Comparison of ENCODE assay signal across 16 cellular contexts in genomic region chr7:66145404-66145843, GRCh38. TPM values are rescaled to one million over a fixed set of nuclear protein-coding genes. Genes with fewer than 3 reads are reported as not detected.
DNase-seq lines count a peak whose midpoint lies in the region; ATAC-seq and TF ChIP-seq lines count a peak whose summit lies in the region.
"Had no signal": no experiment of that assay in that cellular context is flagged by ENCODE, and none has a peak within 500 bp of the region (broad histone marks: within the 10 kb centered on the region; RNA-seq: fewer than 3 reads in every experiment).

No MANE protein-coding gene starts in this region.

- no peaks in the 10 kb centered on the region for H3K9me3 Mint-ChIP-seq in activated T-helper 17 cell treated with anti-CD3 and anti-CD28 coated beads, Interleukin-2, amount 50 U/mL, for 72 hours
- no peaks in the 10 kb centered on the region for H3K9me3 Mint-ChIP-seq in T-helper 2 cell treated with Interferon-gamma antibody and Interleukin-4, amounts not matched to agents 5 μg/mL and 100 μg/mL, for 36 hours
- H3K9me3 Mint-ChIP-seq: activated T-cell treated with anti-CD3 and anti-CD28 coated beads, Interleukin-2, amount 50 U/mL, for 72 hours had no signal

- H3K27ac ChIP-seq in cardiac muscle cell, result no peak overlapping the region
- H3K27ac ChIP-seq in psoas muscle, result no peak overlapping the region
- H3K27ac ChIP-seq in coronary artery, result peak overlapping the region in 1 of 2 donors; percentile 46
- H3K27ac ChIP-seq: HL-60 had no signal

- H3K9me3 ChIP-seq in BE2C, result no peaks in the 10 kb centered on the region
- H3K9me3 ChIP-seq in cardiac muscle cell (ENCODE audit: low read depth), result no peaks in the 10 kb centered on the region
- no peaks in the 10 kb centered on the region for H3K9me3 ChIP-seq in psoas muscle

- TF ChIP-seq CTCF in BE2C (IDR thresholded peaks at IDR 0.05; ENCODE audit: low read depth, low read length) (no peak), cardiac muscle cell (IDR thresholded peaks at IDR 0.05; ENCODE audit: low read depth, low read length) (no peak), psoas muscle (IDR thresholded peaks at IDR 0.05) (no peak), coronary artery (IDR thresholded peaks at IDR 0.05) (no peak)

- peaks cover 32% of the 10 kb centered on the region for H3K4me1 Mint-ChIP-seq in activated T-helper 17 cell treated with anti-CD3 and anti-CD28 coated beads, Interleukin-2, amount 50 U/mL, for 72 hours
- H3K4me1 Mint-ChIP-seq in T-helper 2 cell treated with Interferon-gamma antibody and Interleukin-4, amounts not matched to agents 5 μg/mL and 100 μg/mL, for 36 hours (ENCODE audit: low read depth), result peaks cover 13% of the 10 kb centered on the region

- DNase-seq in BE2C, result peak; percentile 76
- DNase-seq in cardiac muscle cell (ENCODE audit: low read depth in 1 of 2, low spot score in 1 of 2), result peak; percentile 29 to 96
- DNase-seq in psoas muscle, result peak; percentile 73 to 79
- no peak for DNase-seq in mesenteric fat pad (ENCODE audit: low spot score)
- no peak for DNase-seq in coronary artery (ENCODE audit: low spot score)
- no peak for DNase-seq in T-helper 2 cell treated with Interferon-gamma antibody and Interleukin-4, amounts not matched to agents 5 μg/mL and 100 μg/mL, for 36 hours (ENCODE audit: low spot score)
- DNase-seq: activated CD4-positive, CD25-positive, alpha-beta regulatory T cell; activated T-cell treated with anti-CD3 and anti-CD28 coated beads, Interleukin-2, amount 50 U/mL, for 72 hours; C1 segment of cervical spinal cord; GF-D8; SHP77; trophoblast cell had no signal

- intact Hi-C loops in psoas muscle (cut with DNase I), result no loop called here

- no peak overlapping the region for H3K4me3 Mint-ChIP-seq in activated T-helper 17 cell treated with anti-CD3 and anti-CD28 coated beads, Interleukin-2, amount 50 U/mL, for 72 hours
- no peak overlapping the region for H3K4me3 Mint-ChIP-seq in T-helper 2 cell treated with Interferon-gamma antibody and Interleukin-4, amounts not matched to agents 5 μg/mL and 100 μg/mL, for 36 hours
- H3K4me3 Mint-ChIP-seq: activated T-cell treated with anti-CD3 and anti-CD28 coated beads, Interleukin-2, amount 50 U/mL, for 72 hours had no signal

- H3K4me1 ChIP-seq in BE2C (peaks cover 25% of the 10 kb centered on the region), cardiac muscle cell (ENCODE audit: low read depth) (peaks cover 16% of the 10 kb centered on the region), psoas muscle (peaks cover 4% of the 10 kb centered on the region)

- H3K27me3 Mint-ChIP-seq in activated T-helper 17 cell treated with anti-CD3 and anti-CD28 coated beads, Interleukin-2, amount 50 U/mL, for 72 hours, result no peaks in the 10 kb centered on the region
- H3K27me3 Mint-ChIP-seq in T-helper 2 cell treated with Interferon-gamma antibody and Interleukin-4, amounts not matched to agents 5 μg/mL and 100 μg/mL, for 36 hours (ENCODE audit: low read depth), result no peaks in the 10 kb centered on the region

- H3K27ac Mint-ChIP-seq in activated T-helper 17 cell treated with anti-CD3 and anti-CD28 coated beads, Interleukin-2, amount 50 U/mL, for 72 hours, result peak overlapping the region; percentile 76
- H3K27ac Mint-ChIP-seq in T-helper 2 cell treated with Interferon-gamma antibody and Interleukin-4, amounts not matched to agents 5 μg/mL and 100 μg/mL, for 36 hours, result no peak overlapping the region
- H3K27ac Mint-ChIP-seq: activated T-cell treated with anti-CD3 and anti-CD28 coated beads, Interleukin-2, amount 50 U/mL, for 72 hours had no signal

- WGBS in psoas muscle, 3 donors, result 57 to 67% (median 62%) methylated on average over 8 of the region's 8 CpGs

- H3K36me3 Mint-ChIP-seq in activated T-helper 17 cell treated with anti-CD3 and anti-CD28 coated beads, Interleukin-2, amount 50 U/mL, for 72 hours (ENCODE audit: low read depth), result peaks cover 94% of the 10 kb centered on the region
- H3K36me3 Mint-ChIP-seq in T-helper 2 cell treated with Interferon-gamma antibody and Interleukin-4, amounts not matched to agents 5 μg/mL and 100 μg/mL, for 36 hours (ENCODE audit: low read depth), result peaks cover 51% of the 10 kb centered on the region

- no peaks in the 10 kb centered on the region for H3K27me3 ChIP-seq in BE2C
- H3K27me3 ChIP-seq in cardiac muscle cell, result no peaks in the 10 kb centered on the region
- H3K27me3 ChIP-seq in psoas muscle (ENCODE audit: insufficient read depth in 3 of 3, low read length in 2 of 3), result no peaks in the 10 kb centered on the region

- H3K4me3 ChIP-seq in BE2C (ENCODE audit: low read depth, low read length), result no peak overlapping the region
- no peak overlapping the region for H3K4me3 ChIP-seq in cardiac muscle cell
- no peak overlapping the region for H3K4me3 ChIP-seq in psoas muscle
- H3K4me3 ChIP-seq in coronary artery, result no peak overlapping the region

- ATAC-seq in activated T-helper 17 cell treated with anti-CD3 and anti-CD28 coated beads, Interleukin-2, amount 50 U/mL, for 72 hours (replicated peaks), result no peak
- peak in 3 of 4 donors; percentile 28 to 50 (median 33) for ATAC-seq in psoas muscle
- ATAC-seq in GM19452 (IDR thresholded peaks at IDR 0.05; ENCODE audit: unreplicated experiment), result no peak
- ATAC-seq: activated T-cell treated with anti-CD3 and anti-CD28 coated beads, Interleukin-2, amount 50 U/mL, for 72 hours; left lobe of liver had no signal

- peaks cover 53% of the 10 kb centered on the region for H3K36me3 ChIP-seq in BE2C
- peaks cover 3% of the 10 kb centered on the region for H3K36me3 ChIP-seq in cardiac muscle cell
- H3K36me3 ChIP-seq in psoas muscle (ENCODE audit: insufficient read depth in 1 of 2, low read depth in 1 of 2), result peaks cover 2 to 71% of the 10 kb centered on the region in 2 donors

RNA-seq across cellular contexts. Expression of gene CRCP, which starts 30.8 kb away (rescaled TPM):
- polyA plus RNA-seq in BE2C (2012; ENCODE audit: insufficient read depth, insufficient read length, low read depth), result 68.8 TPM
- total RNA-seq in activated T-helper 17 cell treated with anti-CD3 and anti-CD28 coated beads, Interleukin-2, amount 50 U/mL, for 72 hours, result 10 to 100 TPM; 19.6 to 25.7 TPM
- total RNA-seq in cardiac muscle cell, result 20.3 and 30.0 TPM in 2 replicates
- polyA plus RNA-seq in cardiac muscle cell, result 10.6 and 15.5 TPM in 2 replicates
- total RNA-seq in psoas muscle, result 10 to 100 TPM; 11.3 to 18.8 (median 13.0) TPM
- polyA plus RNA-seq in psoas muscle, result 10 to 100 TPM; 11.9 to 23.8 (median 17.7) TPM
- 29.1 TPM for total RNA-seq in mesenteric fat pad

RNA-seq across cellular contexts. Expression of gene TPST1, which starts 59.7 kb away (rescaled TPM):
- 21.7 TPM for polyA plus RNA-seq in BE2C (2012; ENCODE audit: insufficient read depth, insufficient read length, low read depth)
- under 1 TPM; 0.84 to 0.93 TPM for total RNA-seq in activated T-helper 17 cell treated with anti-CD3 and anti-CD28 coated beads, Interleukin-2, amount 50 U/mL, for 72 hours
- 20.4 and 21.1 TPM in 2 replicates for total RNA-seq in cardiac muscle cell
- 23.7 and 24.8 TPM in 2 replicates for polyA plus RNA-seq in cardiac muscle cell
- 1 to 10 TPM; 2.5 to 4.5 (median 2.9) TPM for total RNA-seq in psoas muscle
- 1 to 10 TPM; 1.8 to 3.1 (median 2.8) TPM for polyA plus RNA-seq in psoas muscle
- 21.8 TPM for total RNA-seq in mesenteric fat pad

Comparison
In these comparisons a context has a peak if more than half of its experiments do, and no peak if none do; other contexts are left out.
1. DNase-seq: peak in BE2C (single experiment), cardiac muscle cell (2 of 2) and psoas muscle (2 of 2); none in mesenteric fat pad (single experiment), coronary artery (single experiment) and T-helper 2 cell treated with Interferon-gamma antibody and Interleukin-4, amounts not matched to agents 5 μg/mL and 100 μg/mL, for 36 hours (single experiment).
2. ATAC-seq: peak in psoas muscle (3 of 4); none in activated T-helper 17 cell treated with anti-CD3 and anti-CD28 coated beads, Interleukin-2, amount 50 U/mL, for 72 hours (single experiment) and GM19452 (single experiment).